Comparison of ENCODE assay signal across 12 cellular contexts in genomic region chr12:92467886-92468285, GRCh38.
DNase-seq lines count a peak whose midpoint lies in the region; ATAC-seq and TF ChIP-seq lines count a peak whose summit lies in the region.
"Had no signal": no experiment of that assay in that cellular context is flagged by ENCODE, and none has a peak within 500 bp of the region (broad histone marks: within the 10 kb centered on the region; RNA-seq: fewer than 3 reads in every experiment).

No MANE protein-coding gene starts in this region.

- dilution Hi-C loops in mammary epithelial cell (cut with HindIII; ENCODE audit: low sequenced_read_pairs), result no loop called here

- intact Hi-C loops in mammary epithelial cell (cut with micrococcal nuclease) (no loop called here), MCF 10A (cut with micrococcal nuclease) (no loop called here)

- H3K27ac ChIP-seq in mammary epithelial cell (ENCODE audit: insufficient read depth, low read depth, low read length) (no peak overlapping the region), Peyer's patch (peak overlapping the region in 3 of 4 donors; percentile 36 to 76 (median 75))

- CTCF ChIA-PET in mammary epithelial cell (lab: Charles Lee; ENCODE audit: low non-redundant PET), result no interaction called here
- CTCF ChIA-PET in MCF 10A (lab: Yijun Ruan, JAX), result no interaction called here
- CTCF ChIA-PET in activated CD4-positive, alpha-beta T cell treated with anti-CD3 and anti-CD28 coated beads, Interleukin-2, amount 10 ng/mL, durations not matched to agents 7 days and 5 days (lab: Charles Lee), result no interaction called here

- H3K9ac ChIP-seq in mammary epithelial cell (ENCODE audit: insufficient read depth, low read length), result no peak overlapping the region

- H3K27me3 Mint-ChIP-seq in MCF 10A (ENCODE audit: insufficient read depth, unreplicated experiment) (no peaks in the 10 kb centered on the region), T-helper 17 cell (no peaks in the 10 kb centered on the region)
- no peaks in the 10 kb centered on the region for H3K27me3 Mint-ChIP-seq in stimulated activated memory B cell treated with anti-CD40 and anti-IgM and Interleukin-4, amounts not matched to agents 10 μg/mL and 1 μg/mL and 100 μg/mL, for 72 hours
- H3K27me3 Mint-ChIP-seq in activated CD4-positive, alpha-beta T cell treated with anti-CD3 and anti-CD28 coated beads, Interleukin-2, amount 10 ng/mL, durations not matched to agents 7 days and 5 days, result no peaks in the 10 kb centered on the region
- H3K27me3 Mint-ChIP-seq: activated naive CD8-positive, alpha-beta T cell had no signal

- no peak overlapping the region for H3K4me2 ChIP-seq in mammary epithelial cell (ENCODE audit: insufficient read depth, low read depth, low read length)

- TF ChIP-seq CTCF in mammary epithelial cell (conservative IDR thresholded peaks at IDR 0.05 in 1 of 2, IDR thresholded peaks at IDR 0.05 in 1 of 2; ENCODE audit: extremely low read depth in 1 of 2, insufficient read depth in 1 of 2, low read depth in 1 of 2, low read length in 2 of 2) (no peak), MCF 10A (IDR thresholded peaks at IDR 0.05; ENCODE audit: unreplicated experiment) (no peak), Peyer's patch (IDR thresholded peaks at IDR 0.05) (no peak)

- H3K36me3 ChIP-seq in mammary epithelial cell (ENCODE audit: insufficient read depth, low read length) (no peaks in the 10 kb centered on the region), Peyer's patch (no peaks in the 10 kb centered on the region)

- H3K36me3 Mint-ChIP-seq in MCF 10A (ENCODE audit: insufficient read depth, unreplicated experiment) (no peaks in the 10 kb centered on the region), T-helper 17 cell (ENCODE audit: low read depth) (no peaks in the 10 kb centered on the region)
- H3K36me3 Mint-ChIP-seq in stimulated activated memory B cell treated with anti-CD40 and anti-IgM and Interleukin-4, amounts not matched to agents 10 μg/mL and 1 μg/mL and 100 μg/mL, for 72 hours, result peaks cover 10% of the 10 kb centered on the region
- H3K36me3 Mint-ChIP-seq in activated CD4-positive, alpha-beta T cell treated with anti-CD3 and anti-CD28 coated beads, Interleukin-2, amount 10 ng/mL, durations not matched to agents 7 days and 5 days (ENCODE audit: low read depth), result no peaks in the 10 kb centered on the region
- H3K36me3 Mint-ChIP-seq: activated naive CD8-positive, alpha-beta T cell had no signal

- H3K9me3 Mint-ChIP-seq in MCF 10A (ENCODE audit: unreplicated experiment), result no peaks in the 10 kb centered on the region
- no peaks in the 10 kb centered on the region for H3K9me3 Mint-ChIP-seq in stimulated activated memory B cell treated with anti-CD40 and anti-IgM and Interleukin-4, amounts not matched to agents 10 μg/mL and 1 μg/mL and 100 μg/mL, for 72 hours
- peaks cover 6% of the 10 kb centered on the region for H3K9me3 Mint-ChIP-seq in activated CD4-positive, alpha-beta T cell treated with anti-CD3 and anti-CD28 coated beads, Interleukin-2, amount 10 ng/mL, durations not matched to agents 7 days and 5 days

- ATAC-seq in stimulated activated memory B cell treated with anti-CD40 and anti-IgM and Interleukin-4, amounts not matched to agents 10 μg/mL and 1 μg/mL and 100 μg/mL, for 72 hours, result peak; percentile 25
- ATAC-seq in T-helper 17 cell, result no peak
- ATAC-seq: Panc1 had no signal

- no peak overlapping the region for H3K27ac Mint-ChIP-seq in MCF 10A (ENCODE audit: low read depth, unreplicated experiment)
- H3K27ac Mint-ChIP-seq in stimulated activated memory B cell treated with anti-CD40 and anti-IgM and Interleukin-4, amounts not matched to agents 10 μg/mL and 1 μg/mL and 100 μg/mL, for 72 hours, result peak overlapping the region; percentile 93
- no peak overlapping the region for H3K27ac Mint-ChIP-seq in activated CD4-positive, alpha-beta T cell treated with anti-CD3 and anti-CD28 coated beads, Interleukin-2, amount 10 ng/mL, durations not matched to agents 7 days and 5 days
- H3K27ac Mint-ChIP-seq in T-helper 17 cell, result no peak overlapping the region
- H3K27ac Mint-ChIP-seq: activated naive CD8-positive, alpha-beta T cell had no signal

- H3K4me1 ChIP-seq in mammary epithelial cell (ENCODE audit: insufficient read depth, low read length), result no peaks in the 10 kb centered on the region
- H3K4me1 ChIP-seq in Peyer's patch, result peaks cover 0 to 23% (median 2%) of the 10 kb centered on the region in 4 donors

- in situ Hi-C loops in mammary epithelial cell (cut with MboI; ENCODE audit: low sequenced_read_pairs in 2 of 2), result no loop called here

- no peaks in the 10 kb centered on the region for H3K79me2 ChIP-seq in mammary epithelial cell (ENCODE audit: insufficient read depth, low read length)

- WGBS in mammary epithelial cell (ENCODE audit: low coverage, missing lambda C conversion rate), result 8% methylated on average over 1 of the region's 1 CpG

- H3K4me3 Mint-ChIP-seq in MCF 10A (ENCODE audit: unreplicated experiment) (no peak overlapping the region), T-helper 17 cell (no peak overlapping the region)
- H3K4me3 Mint-ChIP-seq in stimulated activated memory B cell treated with anti-CD40 and anti-IgM and Interleukin-4, amounts not matched to agents 10 μg/mL and 1 μg/mL and 100 μg/mL, for 72 hours, result peak overlapping the region; percentile 81
- no peak overlapping the region for H3K4me3 Mint-ChIP-seq in activated CD4-positive, alpha-beta T cell treated with anti-CD3 and anti-CD28 coated beads, Interleukin-2, amount 10 ng/mL, durations not matched to agents 7 days and 5 days
- H3K4me3 Mint-ChIP-seq: activated naive CD8-positive, alpha-beta T cell had no signal

- H3K27me3 ChIP-seq in mammary epithelial cell (ENCODE audit: insufficient read depth, low read length), result no peaks in the 10 kb centered on the region
- H3K27me3 ChIP-seq in Peyer's patch, result no peaks in the 10 kb centered on the region

- H3K9me3 ChIP-seq in mammary epithelial cell (replicated peaks; ENCODE audit: insufficient read depth, low read length) (no peaks in the 10 kb centered on the region), Peyer's patch (no peaks in the 10 kb centered on the region), T-helper 17 cell (ENCODE audit: control insufficient read depth, low read length, poor library complexity, severe bottlenecking) (no peaks in the 10 kb centered on the region)

- POLR2A ChIA-PET in MCF 10A (lab: Yijun Ruan, JAX), result no interaction called here
- POLR2A ChIA-PET in activated CD4-positive, alpha-beta T cell treated with anti-CD3 and anti-CD28 coated beads, Interleukin-2, amount 10 ng/mL, durations not matched to agents 7 days and 5 days (lab: Charles Lee), result no interaction called here

- peaks cover 15% of the 10 kb centered on the region for H3K4me1 Mint-ChIP-seq in MCF 10A (ENCODE audit: insufficient read depth, unreplicated experiment)
- H3K4me1 Mint-ChIP-seq in stimulated activated memory B cell treated with anti-CD40 and anti-IgM and Interleukin-4, amounts not matched to agents 10 μg/mL and 1 μg/mL and 100 μg/mL, for 72 hours, result peaks cover 80% of the 10 kb centered on the region
- peaks cover 12% of the 10 kb centered on the region for H3K4me1 Mint-ChIP-seq in activated CD4-positive, alpha-beta T cell treated with anti-CD3 and anti-CD28 coated beads, Interleukin-2, amount 10 ng/mL, durations not matched to agents 7 days and 5 days
- peaks cover 3% of the 10 kb centered on the region for H3K4me1 Mint-ChIP-seq in T-helper 17 cell

- BruUV-seq in mammary epithelial cell (replicated peaks; lab: Mats Ljungman, UMichigan), result no TSS peak
- no TSS peak for BruUV-seq in MCF 10A (replicated peaks; lab: Mats Ljungman, UMichigan)

- DNase-seq in mammary epithelial cell, result no peak
- DNase-seq in MCF 10A (ENCODE audit: unreplicated experiment), result no peak
- peak in 2 of 3 donors; percentile 45 to 57 for DNase-seq in Peyer's patch
- DNase-seq in iris pigment epithelial cell (ENCODE audit: low read depth), result peak; percentile 46
- DNase-seq in activated CD4-positive, alpha-beta T cell treated with anti-CD3 and anti-CD28 coated beads, Interleukin-2, amount 10 ng/mL, durations not matched to agents 7 days and 5 days, result no peak
- no peak for DNase-seq in T-helper 17 cell
- no peak for DNase-seq in NCI-H146 treated with DMSO at 0.1 percent for 48 hours (lab: John Stamatoyannopoulos, UW; ENCODE audit: unreplicated experiment)
- DNase-seq: ACHN, Karpas-422 had no signal

- TF ChIP-seq POLR2A in Peyer's patch (IDR thresholded peaks at IDR 0.05), result no peak

- H3K4me3 ChIP-seq in mammary epithelial cell (replicated peaks in 1 of 3; ENCODE audit: insufficient read depth in 1 of 3, low read depth in 2 of 3, low read length in 3 of 3) (no peak overlapping the region), Peyer's patch (peak overlapping the region in 2 of 4 donors; percentile 20 to 44)

- H2AFZ ChIP-seq in mammary epithelial cell (ENCODE audit: low read depth, low read length), result peak overlapping the region; percentile 3

- H4K20me1 ChIP-seq in mammary epithelial cell (ENCODE audit: insufficient read depth, low read length), result no peaks in the 10 kb centered on the region

Comparison
In these comparisons a context has a peak if more than half of its experiments do, and no peak if none do; other contexts are left out.
1. DNase-seq: peak in Peyer's patch (2 of 3) and iris pigment epithelial cell (single experiment); none in mammary epithelial cell (single experiment), MCF 10A (single experiment), activated CD4-positive, alpha-beta T cell treated with anti-CD3 and anti-CD28 coated beads, Interleukin-2, amount 10 ng/mL, durations not matched to agents 7 days and 5 days (single experiment), T-helper 17 cell (0 of 3) and NCI-H146 treated with DMSO at 0.1 percent for 48 hours (single experiment).